Comparison of ENCODE assay signal across 31 cellular contexts in the genomic region with DNA sequence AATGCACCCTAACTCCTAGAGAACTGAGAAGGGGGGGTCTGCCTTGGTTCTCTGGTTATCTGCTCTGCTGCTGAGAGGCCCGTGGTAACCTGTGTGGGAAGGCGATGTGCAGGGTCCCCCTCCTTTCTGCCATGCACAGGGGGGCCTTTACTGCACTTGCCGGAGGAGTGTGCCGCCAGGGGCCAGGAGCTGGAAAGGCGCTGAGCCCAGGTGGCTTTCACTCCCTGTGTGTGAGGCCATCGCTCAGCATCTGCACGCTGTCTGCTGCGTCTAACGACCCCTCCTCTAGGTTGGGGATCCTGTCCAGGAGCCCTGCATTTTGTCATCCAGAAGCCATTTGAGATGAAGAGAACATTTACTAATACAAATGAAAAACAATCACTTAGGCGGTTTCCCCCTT. TPM values are rescaled to one million over a fixed set of nuclear protein-coding genes. Genes with fewer than 3 reads are reported as not detected.
DNase-seq lines count a peak whose midpoint lies in the region; FAIRE-seq and TF ChIP-seq lines count a peak whose summit lies in the region.
"Had no signal": no experiment of that assay in that cellular context is flagged by ENCODE, and none has a peak within 500 bp of the region (broad histone marks: within the 10 kb centered on the region; RNA-seq: fewer than 3 reads in every experiment).

No MANE protein-coding gene starts in this region.

- H3K36me3 Mint-ChIP-seq in astrocyte (ENCODE audit: low read depth, unreplicated experiment), result peaks cover 23% of the 10 kb centered on the region

- H3K36me3 ChIP-seq in astrocyte (ENCODE audit: insufficient read depth, low read length) (peaks cover 27% of the 10 kb centered on the region), esophagus muscularis mucosa (peaks cover 48 to 82% (median 75%) of the 10 kb centered on the region in 4 donors), prostate gland (peaks cover 4 to 7% of the 10 kb centered on the region in 2 donors), uterus (no peaks in the 10 kb centered on the region)

- TF ChIP-seq EP300 in esophagus muscularis mucosa (IDR thresholded peaks at IDR 0.05), result no peak

- H3K4me3 ChIP-seq in astrocyte (ENCODE audit: insufficient read depth, low read depth, low read length) (no peak overlapping the region), esophagus muscularis mucosa (no peak overlapping the region), prostate gland (no peak overlapping the region), uterus (no peak overlapping the region)
- H3K4me3 ChIP-seq: adrenal gland, gastrocnemius medialis, K562 had no signal

- TF ChIP-seq CTCF in astrocyte (IDR thresholded peaks at IDR 0.05; ENCODE audit: insufficient read depth, low read depth, low read length) (no peak), esophagus muscularis mucosa (IDR thresholded peaks at IDR 0.05) (no peak), prostate gland (IDR thresholded peaks at IDR 0.05) (no peak), uterus (IDR thresholded peaks at IDR 0.05) (no peak)

- no peaks in the 10 kb centered on the region for H3K9me3 Mint-ChIP-seq in astrocyte (ENCODE audit: unreplicated experiment)
- H3K9me3 Mint-ChIP-seq: activated naive CD4-positive, alpha-beta T cell treated with anti-CD3 and anti-CD28 coated beads for 36 hours; natural killer cell treated with Interleukin-12 subunit alpha and Interleukin-12 subunit beta and Interleukin-15 and Interleukin-18, amount 100 ng/mL, for 72 hours; stimulated activated naive CD8-positive, alpha-beta T cell treated with anti-CD3 and anti-CD28 coated beads, Interleukin-15, amount 100 ng/mL, for 72 hours had no signal

- no peaks in the 10 kb centered on the region for H3K27me3 ChIP-seq in astrocyte (ENCODE audit: insufficient read depth, low read length)
- no peaks in the 10 kb centered on the region for H3K27me3 ChIP-seq in esophagus muscularis mucosa
- no peaks in the 10 kb centered on the region for H3K27me3 ChIP-seq in prostate gland (replicated peaks; ENCODE audit: insufficient read depth)
- no peaks in the 10 kb centered on the region for H3K27me3 ChIP-seq in uterus
- H3K27me3 ChIP-seq: adrenal gland, gastrocnemius medialis had no signal

- peak overlapping the region; percentile 41 for H3K27ac Mint-ChIP-seq in astrocyte (ENCODE audit: unreplicated experiment)
- H3K27ac Mint-ChIP-seq: activated naive CD4-positive, alpha-beta T cell treated with anti-CD3 and anti-CD28 coated beads for 36 hours; natural killer cell treated with Interleukin-12 subunit alpha and Interleukin-12 subunit beta and Interleukin-15 and Interleukin-18, amount 100 ng/mL, for 72 hours had no signal

- TF ChIP-seq POLR2A in esophagus muscularis mucosa (IDR thresholded peaks at IDR 0.05; ENCODE audit: low read depth) (no peak), prostate gland (IDR thresholded peaks at IDR 0.05) (no peak), uterus (IDR thresholded peaks at IDR 0.05) (no peak), GM12892 (IDR thresholded peaks at IDR 0.05; ENCODE audit: low read depth, low read length) (no peak)

- no peak for DNase-seq in astrocyte (ENCODE audit: low read depth)
- peak; percentile 57 for DNase-seq in esophagus muscularis mucosa (ENCODE audit: extremely low spot score)
- no peak for DNase-seq in prostate gland (ENCODE audit: low spot score)
- no peak for DNase-seq in uterus
- DNase-seq in NCI-H1048 (lab: John Stamatoyannopoulos, UW), result no peak
- DNase-seq in GM12892 (ENCODE audit: insufficient read length), result no peak
- no peak for DNase-seq in T-helper 9 cell
- DNase-seq: activated CD4-positive, alpha-beta T cell treated with anti-CD3 and anti-CD28 coated beads, Interleukin-2, amount 50 U/mL, for 4 hours; activated naive CD4-positive, alpha-beta T cell treated with anti-CD3 and anti-CD28 coated beads for 36 hours; cortex of kidney; DMS79 treated with DMSO at 0.1 percent for 48 hours; gastrocnemius medialis; GF-D8; NCI-H1417 treated with DMSO at 0.1 percent for 48 hours; NCI-H2081; NCI-H446 treated with DMSO at 0.1 percent for 48 hours; NCI-H82; stimulated activated naive CD8-positive, alpha-beta T cell treated with anti-CD3 and anti-CD28 coated beads, Interleukin-15, amount 100 ng/mL, for 72 hours; T-helper 1 cell; trophoblast cell had no signal

- no peaks in the 10 kb centered on the region for H3K9me3 ChIP-seq in astrocyte (ENCODE audit: insufficient read depth, low read depth, low read length)
- H3K9me3 ChIP-seq in esophagus muscularis mucosa, result no peaks in the 10 kb centered on the region
- H3K9me3 ChIP-seq in prostate gland, result no peaks in the 10 kb centered on the region
- H3K9me3 ChIP-seq in uterus, result no peaks in the 10 kb centered on the region
- H3K9me3 ChIP-seq: adrenal gland, gastrocnemius medialis had no signal

- H2AFZ ChIP-seq in astrocyte (ENCODE audit: low read depth, low read length), result no peak overlapping the region

- H3K4me1 Mint-ChIP-seq in astrocyte (ENCODE audit: low read depth, unreplicated experiment), result peaks cover 27% of the 10 kb centered on the region
- H3K4me1 Mint-ChIP-seq: stimulated activated naive CD8-positive, alpha-beta T cell treated with anti-CD3 and anti-CD28 coated beads, Interleukin-15, amount 100 ng/mL, for 72 hours had no signal

- H3K79me2 ChIP-seq in astrocyte (ENCODE audit: insufficient read depth, low read length), result peaks cover 20% of the 10 kb centered on the region

- no peak overlapping the region for H3K4me3 Mint-ChIP-seq in astrocyte (ENCODE audit: unreplicated experiment)
- H3K4me3 Mint-ChIP-seq: activated naive CD4-positive, alpha-beta T cell treated with anti-CD3 and anti-CD28 coated beads for 36 hours; natural killer cell treated with Interleukin-12 subunit alpha and Interleukin-12 subunit beta and Interleukin-15 and Interleukin-18, amount 100 ng/mL, for 72 hours; stimulated activated naive CD8-positive, alpha-beta T cell treated with anti-CD3 and anti-CD28 coated beads, Interleukin-15, amount 100 ng/mL, for 72 hours had no signal

- 86% methylated on average over 7 of the region's 10 CpGs for WGBS in esophagus muscularis mucosa
- 72% methylated on average over 10 of the region's 10 CpGs for WGBS in prostate gland

- H3K27me3 Mint-ChIP-seq in astrocyte (ENCODE audit: low read depth, unreplicated experiment), result no peaks in the 10 kb centered on the region
- H3K27me3 Mint-ChIP-seq: natural killer cell treated with Interleukin-12 subunit alpha and Interleukin-12 subunit beta and Interleukin-15 and Interleukin-18, amount 100 ng/mL, for 72 hours; stimulated activated naive CD8-positive, alpha-beta T cell treated with anti-CD3 and anti-CD28 coated beads, Interleukin-15, amount 100 ng/mL, for 72 hours had no signal

- FAIRE-seq in astrocyte (lab: Jason Lieb, UNC), result no peak
- FAIRE-seq in GM12892 (lab: Jason Lieb, UNC), result no peak
- FAIRE-seq: bronchial epithelial cell, endometrium, GM18507, HTR-8/SVneo, K562 had no signal

- H3K4me1 ChIP-seq in astrocyte (ENCODE audit: insufficient read depth, low read length), result peaks cover 25% of the 10 kb centered on the region
- H3K4me1 ChIP-seq in esophagus muscularis mucosa, result peaks cover 24 to 39% (median 27%) of the 10 kb centered on the region in 4 donors
- peaks cover 27% of the 10 kb centered on the region for H3K4me1 ChIP-seq in prostate gland (replicated peaks)
- no peaks in the 10 kb centered on the region for H3K4me1 ChIP-seq in uterus

- no peak overlapping the region for H3K9ac ChIP-seq in astrocyte (ENCODE audit: low read length)

- intact Hi-C loops in esophagus muscularis mucosa (cut with DNase I), result no loop called here
- intact Hi-C loops in prostate gland (cut with DNase I), result loop anchor here (5.0 kb wide), 1 partner anchor 36 kb away; no protein-coding TSS in a partner anchor
- intact Hi-C loops in uterus (cut with DNase I; ENCODE audit: low total_unique reads), result no loop called here

- H4K20me1 ChIP-seq in astrocyte (ENCODE audit: insufficient read depth, low read length), result peaks cover 4% of the 10 kb centered on the region

- H3K27ac ChIP-seq in astrocyte (ENCODE audit: low read depth, low read length) (no peak overlapping the region), esophagus muscularis mucosa (replicated peaks in 1 of 4) (peak overlapping the region; percentile 62 to 78 (median 69)), prostate gland (peak overlapping the region; percentile 83 to 89), uterus (peak overlapping the region; percentile 73 to 90)
- H3K27ac ChIP-seq: C4-2B had no signal

- H3K4me2 ChIP-seq in astrocyte (ENCODE audit: low read length), result no peak overlapping the region

RNA-seq across cellular contexts. Expression of a gene that starts 37.0 kb away (rescaled TPM):
- total RNA-seq in astrocyte (0.43 TPM in 1 of 2 replicates, not detected in the other), esophagus muscularis mucosa (under 1 TPM in 2 of 4 donors, not detected in 2; 0.83 to 0.99 TPM), prostate gland (1 to 10 TPM in 1 of 2 donors, not detected in 1; 1.4 TPM), uterus (under 1 TPM in 1 of 4 donors, not detected in 3; 0.91 TPM)
- polyA plus RNA-seq in GM12892 (2012; ENCODE audit: missing spikeins), result not detected
- total RNA-seq: bronchial epithelial cell, K562, MCF 10A, RPMI7951, SK-MEL-5 had no signal
